34 cellular contexts compared by ENCODE assay signal in the genomic region with DNA sequence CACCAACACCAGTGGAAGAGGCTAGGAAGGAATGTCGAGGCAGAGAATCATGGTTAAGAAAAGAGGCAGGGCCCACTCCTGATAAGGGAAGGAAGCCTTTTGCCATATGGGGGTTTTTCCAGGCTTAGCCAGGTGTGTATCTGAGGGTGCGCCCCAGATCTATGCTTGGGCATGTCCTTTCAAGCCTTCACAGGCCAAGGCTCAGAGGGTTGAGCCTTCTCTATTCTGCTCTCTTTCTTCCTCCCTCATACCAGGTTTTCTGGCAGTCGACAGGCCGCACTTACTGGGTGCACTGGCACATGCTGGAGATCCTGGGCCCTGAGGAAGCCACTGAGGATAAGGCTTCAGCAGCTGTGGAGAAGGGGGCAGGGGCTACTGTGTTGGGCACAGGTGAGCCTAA. TPM values are rescaled to one million over a fixed set of nuclear protein-coding genes. Genes with fewer than 3 reads are reported as not detected.
DNase-seq lines count a peak whose midpoint lies in the region; ATAC-seq and TF ChIP-seq lines count a peak whose summit lies in the region.
"Had no signal": no experiment of that assay in that cellular context is flagged by ENCODE, and none has a peak within 500 bp of the region (broad histone marks: within the 10 kb centered on the region; RNA-seq: fewer than 3 reads in every experiment).

No MANE protein-coding gene starts in this region.

- no peak overlapping the region for H2AFZ ChIP-seq in MM.1S (ENCODE audit: low read length)

- H3K9me3 ChIP-seq in MM.1S (replicated peaks; ENCODE audit: insufficient read depth, low read length): no peaks in the 10 kb centered on the region
- H3K9me3 ChIP-seq: colonic mucosa, esophagus muscularis mucosa, heart right ventricle, prostate gland, right lobe of liver, SK-N-SH, upper lobe of left lung had no signal

- peaks cover 23% of the 10 kb centered on the region for H3K36me3 Mint-ChIP-seq in T-helper 2 cell treated with Interferon-gamma antibody and Interleukin-4, amounts not matched to agents 5 μg/mL and 100 μg/mL, for 36 hours (ENCODE audit: low read depth)
- no peaks in the 10 kb centered on the region for H3K36me3 Mint-ChIP-seq in natural killer cell

- no peak overlapping the region for H3K9ac ChIP-seq in MM.1S (ENCODE audit: low read length)
- H3K9ac ChIP-seq: BLaER1 treated with 17β-estradiol and CSF1 and Interleukin-3, amounts not matched to agents 10 nM and 100 nM; SK-N-SH had no signal

- no peak for DNase-seq in T-helper 2 cell treated with Interferon-gamma antibody and Interleukin-4, amounts not matched to agents 5 μg/mL and 100 μg/mL, for 36 hours (ENCODE audit: low spot score)
- DNase-seq in T-helper 2 cell (no peak), foreskin keratinocyte (peak; percentile 69 to 84), natural killer cell (no peak), MM.1S (no peak)
- DNase-seq in stimulated activated naive CD8-positive, alpha-beta T cell treated with anti-CD3 and anti-CD28 coated beads, Interleukin-15, amount 100 ng/mL, for 72 hours: no peak
- DNase-seq in stimulated activated naive CD8-positive, alpha-beta T cell treated with anti-CD3 and anti-CD28 coated beads, Interleukin-15, Interleukin-2, amounts not matched to agents 100 U/mL and 50 U/mL, for 24 hours: no peak
- DNase-seq: activated gamma-delta T cell; activated T-cell treated with anti-CD3 and anti-CD28 coated beads, Interleukin-2, amount 50 U/mL, for 24 hours; colonic mucosa; effector CD4-positive, alpha-beta T cell; foreskin melanocyte; HCEC 1CT; heart right ventricle; KBM-7; naive B cell; NCI-H1092 treated with DMSO at 0.1 percent for 48 hours; NCI-H187 treated with DMSO at 0.1 percent for 48 hours; NCI-H524 treated with DMSO at 0.1 percent for 48 hours; NK-92 treated with Interleukin-12 subunit alpha and Interleukin-12 subunit beta, amount 100 ng/mL, for 24 hours; nucleus accumbens; SK-N-SH; stimulated activated CD4-positive, alpha-beta T cell treated with anti-CD3 and anti-CD28 coated beads, Interleukin-4, amount 100 ng/mL, for 4 hours; substantia nigra had no signal

- H3K27ac Mint-ChIP-seq in T-helper 2 cell treated with Interferon-gamma antibody and Interleukin-4, amounts not matched to agents 5 μg/mL and 100 μg/mL, for 36 hours: peak overlapping the region; percentile 19
- peak overlapping the region; percentile 22 to 71 for H3K27ac Mint-ChIP-seq in stimulated activated naive CD8-positive, alpha-beta T cell treated with anti-CD3 and anti-CD28 coated beads, Interleukin-15, amount 100 ng/mL, for 72 hours
- H3K27ac Mint-ChIP-seq in natural killer cell: no peak overlapping the region
- H3K27ac Mint-ChIP-seq: mesothelial cell of epicardium had no signal

- TF ChIP-seq CTCF in foreskin keratinocyte (conservative IDR thresholded peaks at IDR 0.05) (no peak), natural killer cell (IDR thresholded peaks at IDR 0.05) (no peak), MM.1S (IDR thresholded peaks at IDR 0.05; ENCODE audit: low read length) (no peak)

- intact Hi-C loops in natural killer cell (cut with micrococcal nuclease): no loop called here

- no peak overlapping the region for H3K4me3 Mint-ChIP-seq in T-helper 2 cell treated with Interferon-gamma antibody and Interleukin-4, amounts not matched to agents 5 μg/mL and 100 μg/mL, for 36 hours
- H3K4me3 Mint-ChIP-seq in stimulated activated naive CD8-positive, alpha-beta T cell treated with anti-CD3 and anti-CD28 coated beads, Interleukin-15, amount 100 ng/mL, for 72 hours: no peak overlapping the region
- no peak overlapping the region for H3K4me3 Mint-ChIP-seq in natural killer cell
- H3K4me3 Mint-ChIP-seq: activated T-cell treated with anti-CD3 and anti-CD28 coated beads, Interleukin-2, amount 50 U/mL, for 24 hours; mesothelial cell of epicardium had no signal

- H3K9me2 ChIP-seq in MM.1S (replicated peaks; ENCODE audit: insufficient read depth, low read length): no peaks in the 10 kb centered on the region
- H3K9me2 ChIP-seq: SK-N-SH had no signal

- no peaks in the 10 kb centered on the region for H3F3A ChIP-seq in MM.1S (ENCODE audit: insufficient read depth, low read length)

- H3K4me1 ChIP-seq in foreskin keratinocyte (peaks cover 5% of the 10 kb centered on the region), MM.1S (ENCODE audit: low read length) (peaks cover 8% of the 10 kb centered on the region; the same call in 1 of the 2 replicates)
- H3K4me1 ChIP-seq: colonic mucosa had no signal

- no peak overlapping the region for H3K4me2 ChIP-seq in MM.1S (ENCODE audit: low read depth, low read length)
- H3K4me2 ChIP-seq: BLaER1 treated with 17β-estradiol and CSF1 and Interleukin-3, amounts not matched to agents 10 nM and 100 nM; SK-N-SH had no signal

- no peak for ATAC-seq in stimulated activated naive CD8-positive, alpha-beta T cell treated with anti-CD3 and anti-CD28 coated beads, Interleukin-15, amount 100 ng/mL, for 72 hours
- ATAC-seq in stimulated activated naive CD8-positive, alpha-beta T cell treated with anti-CD3 and anti-CD28 coated beads, Interleukin-15, Interleukin-2, amounts not matched to agents 100 U/mL and 50 U/mL, for 24 hours: no peak
- ATAC-seq in foreskin keratinocyte: peak; percentile 72
- ATAC-seq in GM21737 (IDR thresholded peaks at IDR 0.05; ENCODE audit: unreplicated experiment): no peak
- no peak for ATAC-seq in natural killer cell
- ATAC-seq: heart right ventricle, right lobe of liver had no signal

- H3K4me3 ChIP-seq in MM.1S (ENCODE audit: low read length): no peak overlapping the region
- H3K4me3 ChIP-seq: BLaER1 treated with 17β-estradiol and CSF1 and Interleukin-3, amounts not matched to agents 10 nM and 100 nM; cardiac muscle cell; colonic mucosa; esophagus muscularis mucosa; heart right ventricle; prostate gland; right lobe of liver; upper lobe of left lung had no signal

- peaks cover 22% of the 10 kb centered on the region for H3K79me2 ChIP-seq in MM.1S (ENCODE audit: low read length)

- H3K27me3 Mint-ChIP-seq in T-helper 2 cell treated with Interferon-gamma antibody and Interleukin-4, amounts not matched to agents 5 μg/mL and 100 μg/mL, for 36 hours (ENCODE audit: low read depth): no peaks in the 10 kb centered on the region
- no peaks in the 10 kb centered on the region for H3K27me3 Mint-ChIP-seq in stimulated activated naive CD8-positive, alpha-beta T cell treated with anti-CD3 and anti-CD28 coated beads, Interleukin-15, amount 100 ng/mL, for 72 hours
- no peaks in the 10 kb centered on the region for H3K27me3 Mint-ChIP-seq in natural killer cell (ENCODE audit: low read depth in 2 of 2)
- H3K27me3 Mint-ChIP-seq: activated T-cell treated with anti-CD3 and anti-CD28 coated beads, Interleukin-2, amount 50 U/mL, for 24 hours; naive B cell had no signal

- H3K27ac ChIP-seq in foreskin keratinocyte (peak overlapping the region; percentile 68), MM.1S (ENCODE audit: low read length) (no peak overlapping the region)
- H3K27ac ChIP-seq: 22Rv1; BLaER1 treated with 17β-estradiol and CSF1 and Interleukin-3, amounts not matched to agents 10 nM and 100 nM; cardiac muscle cell; colonic mucosa; esophagus muscularis mucosa; heart right ventricle; prostate gland; right lobe of liver; upper lobe of left lung had no signal

- H3K36me3 ChIP-seq in MM.1S (replicated peaks; ENCODE audit: insufficient read depth, low read length): no peaks in the 10 kb centered on the region
- H3K36me3 ChIP-seq: cardiac muscle cell, colonic mucosa had no signal

- no peaks in the 10 kb centered on the region for H4K20me1 ChIP-seq in MM.1S (ENCODE audit: insufficient read depth, low read length)
- H4K20me1 ChIP-seq: BLaER1 treated with 17β-estradiol and CSF1 and Interleukin-3, amounts not matched to agents 10 nM and 100 nM had no signal

- no peaks in the 10 kb centered on the region for H3K27me3 ChIP-seq in foreskin keratinocyte
- no peaks in the 10 kb centered on the region for H3K27me3 ChIP-seq in MM.1S (replicated peaks; ENCODE audit: insufficient read depth, low read length)
- H3K27me3 ChIP-seq: BLaER1 treated with 17β-estradiol and CSF1 and Interleukin-3, amounts not matched to agents 10 nM and 100 nM; cardiac muscle cell; colonic mucosa; esophagus muscularis mucosa; heart right ventricle; right lobe of liver; upper lobe of left lung had no signal

- no peaks in the 10 kb centered on the region for H3K9me3 Mint-ChIP-seq in T-helper 2 cell treated with Interferon-gamma antibody and Interleukin-4, amounts not matched to agents 5 μg/mL and 100 μg/mL, for 36 hours
- no peaks in the 10 kb centered on the region for H3K9me3 Mint-ChIP-seq in stimulated activated naive CD8-positive, alpha-beta T cell treated with anti-CD3 and anti-CD28 coated beads, Interleukin-15, amount 100 ng/mL, for 72 hours
- H3K9me3 Mint-ChIP-seq in natural killer cell: no peaks in the 10 kb centered on the region
- H3K9me3 Mint-ChIP-seq: activated T-cell treated with anti-CD3 and anti-CD28 coated beads, Interleukin-2, amount 50 U/mL, for 24 hours; mesothelial cell of epicardium; naive B cell had no signal

- peaks cover 34% of the 10 kb centered on the region for H3K4me1 Mint-ChIP-seq in T-helper 2 cell treated with Interferon-gamma antibody and Interleukin-4, amounts not matched to agents 5 μg/mL and 100 μg/mL, for 36 hours (ENCODE audit: low read depth)
- H3K4me1 Mint-ChIP-seq in stimulated activated naive CD8-positive, alpha-beta T cell treated with anti-CD3 and anti-CD28 coated beads, Interleukin-15, amount 100 ng/mL, for 72 hours: peaks cover 46% of the 10 kb centered on the region
- peaks cover 42% of the 10 kb centered on the region in 2 donors for H3K4me1 Mint-ChIP-seq in natural killer cell

RNA-seq across cellular contexts. Expression of a gene that starts 4.7 kb away (rescaled TPM):
- total RNA-seq in foreskin keratinocyte (39.4 and 46.7 TPM in 2 replicates), natural killer cell (10 to 100 TPM; 73.1 to 85.7 (median 73.9) TPM)
- polyA plus RNA-seq in foreskin keratinocyte: 32.3 and 33.7 TPM in 2 replicates

RNA-seq across cellular contexts. Expression of a gene that starts 15.6 kb away (rescaled TPM):
- total RNA-seq in foreskin keratinocyte: 29.1 and 30.0 TPM in 2 replicates
- 24.4 and 27.4 TPM in 2 replicates for polyA plus RNA-seq in foreskin keratinocyte
- total RNA-seq in natural killer cell: 10 to 100 TPM; 31.6 to 33.0 (median 32.0) TPM

RNA-seq across cellular contexts. Expression of a gene that starts 42.6 kb away (rescaled TPM):
- total RNA-seq in foreskin keratinocyte: 82.3 and 89.4 TPM in 2 replicates
- polyA plus RNA-seq in foreskin keratinocyte: 147 and 170 TPM in 2 replicates
- total RNA-seq in natural killer cell: 10 to 100 TPM in 1 of 3 donors, 1 to 10 TPM in 2; 6.1 to 10.2 (median 8.0) TPM

RNA-seq across cellular contexts. Expression of a gene that starts 56.6 kb away (rescaled TPM):
- 0.03 and 0.04 TPM in 2 replicates for total RNA-seq in foreskin keratinocyte
- polyA plus RNA-seq in foreskin keratinocyte: 0.02 and 0.06 TPM in 2 replicates
- under 1 TPM in 1 of 3 donors, not detected in 2; 0.07 TPM for total RNA-seq in natural killer cell
- total RNA-seq: G401 had no signal

Comparison
In these comparisons a context has a peak if more than half of its experiments do, and no peak if none do; other contexts are left out.
1. DNase-seq: peak in foreskin keratinocyte (2 of 2); none in T-helper 2 cell treated with Interferon-gamma antibody and Interleukin-4, amounts not matched to agents 5 μg/mL and 100 μg/mL, for 36 hours (single experiment), T-helper 2 cell (0 of 5), stimulated activated naive CD8-positive, alpha-beta T cell treated with anti-CD3 and anti-CD28 coated beads, Interleukin-15, amount 100 ng/mL, for 72 hours (0 of 2), stimulated activated naive CD8-positive, alpha-beta T cell treated with anti-CD3 and anti-CD28 coated beads, Interleukin-15, Interleukin-2, amounts not matched to agents 100 U/mL and 50 U/mL, for 24 hours (single experiment), natural killer cell (single experiment) and MM.1S (single experiment).
2. H3K27ac Mint-ChIP-seq: peak in T-helper 2 cell treated with Interferon-gamma antibody and Interleukin-4, amounts not matched to agents 5 μg/mL and 100 μg/mL, for 36 hours (single experiment) and stimulated activated naive CD8-positive, alpha-beta T cell treated with anti-CD3 and anti-CD28 coated beads, Interleukin-15, amount 100 ng/mL, for 72 hours (2 of 2); none in natural killer cell (0 of 2).